In genomic region chr2:127283275-127283674, GRCh38 we compare ENCODE assay signal across 18 cellular contexts. TPM values are rescaled to one million over a fixed set of nuclear protein-coding genes. Genes with fewer than 3 reads are reported as not detected.
DNase-seq lines count a peak whose midpoint lies in the region; ATAC-seq and TF ChIP-seq lines count a peak whose summit lies in the region.
"Had no signal": no experiment of that assay in that cellular context is flagged by ENCODE, and none has a peak within 500 bp of the region (broad histone marks: within the 10 kb centered on the region; RNA-seq: fewer than 3 reads in every experiment).

No MANE protein-coding gene starts in this region.

- peaks cover 46% of the 10 kb centered on the region for H3K79me2 ChIP-seq in SK-N-SH (ENCODE audit: insufficient read depth)
- H3K79me2 ChIP-seq in Karpas-422 (ENCODE audit: low read length), result peaks cover 41% of the 10 kb centered on the region

- TF ChIP-seq CTCF in SK-N-SH (IDR thresholded peaks at IDR 0.05), result no peak
- TF ChIP-seq CTCF in WTC11 (IDR thresholded peaks at IDR 0.05), result no peak
- no peak for TF ChIP-seq CTCF in endothelial cell (IDR thresholded peaks at IDR 0.05; ENCODE audit: unreplicated experiment)

- H3K36me3 ChIP-seq in SK-N-SH (replicated peaks in 1 of 2; ENCODE audit: control insufficient read depth in 1 of 2, insufficient read depth in 2 of 2, low read length in 1 of 2) (peaks cover 76 to 83% of the 10 kb centered on the region in 2 experiments), Karpas-422 (ENCODE audit: insufficient read depth, low read length) (peaks cover 63% of the 10 kb centered on the region)

- no peaks in the 10 kb centered on the region for H3K4me1 Mint-ChIP-seq in WTC11
- no peaks in the 10 kb centered on the region for H3K4me1 Mint-ChIP-seq in endothelial cell (ENCODE audit: unreplicated experiment)

- H3F3A ChIP-seq in SK-N-SH (replicated peaks; ENCODE audit: insufficient read depth), result no peaks in the 10 kb centered on the region

- H3K36me3 Mint-ChIP-seq in WTC11 (peaks cover 86% of the 10 kb centered on the region), endothelial cell (ENCODE audit: low read depth, unreplicated experiment) (peaks cover 65% of the 10 kb centered on the region)

- H3K9me2 ChIP-seq in SK-N-SH (no peaks in the 10 kb centered on the region), Karpas-422 (replicated peaks; ENCODE audit: insufficient read depth, low read length) (no peaks in the 10 kb centered on the region)

- H3K4me3 Mint-ChIP-seq in WTC11 (no peak overlapping the region), endothelial cell (ENCODE audit: unreplicated experiment) (peak overlapping the region; percentile 81)
- H3K4me3 Mint-ChIP-seq: CD14-positive monocyte; CD4-positive, alpha-beta memory T cell had no signal

- no peak for ATAC-seq in SK-N-SH treated with all-trans-retinoic acid at 6 μM for 48 hours
- no peak for ATAC-seq in WTC11

- H4K20me1 ChIP-seq in SK-N-SH (ENCODE audit: insufficient read depth) (0 out of 2 replicates have a peak, but pooled peaks cover 8% of the 10 kb centered on the region), Karpas-422 (ENCODE audit: insufficient read depth, low read depth, low read length) (no peaks in the 10 kb centered on the region)

- H3K9ac ChIP-seq in SK-N-SH (no peak overlapping the region), Karpas-422 (ENCODE audit: low read length) (no peak overlapping the region)
- H3K9ac ChIP-seq: BLaER1 had no signal

- H2AFZ ChIP-seq in SK-N-SH (ENCODE audit: low read depth) (no peak overlapping the region), Karpas-422 (ENCODE audit: low read length) (no peak overlapping the region)

- POLR2A ChIA-PET in SK-N-SH (lab: Yijun Ruan, JAX), result no interaction called here
- POLR2A ChIA-PET in WTC11 (lab: Charles Lee), result no interaction called here

- H3K4me3 ChIP-seq in SK-N-SH (ENCODE audit: low read depth in 2 of 2, low read length in 1 of 2) (no peak overlapping the region; a peak in 1 of 4 replicates), Karpas-422 (ENCODE audit: low read length) (no peak overlapping the region)
- H3K4me3 ChIP-seq: BLaER1, HAP-1 had no signal

- H3K27ac Mint-ChIP-seq in WTC11 (no peak overlapping the region), endothelial cell (ENCODE audit: unreplicated experiment) (no peak overlapping the region)

- TF ChIP-seq RAD21 in SK-N-SH (IDR thresholded peaks at IDR 0.05; ENCODE audit: low read length), result no peak

- no peaks in the 10 kb centered on the region for H3K4me1 ChIP-seq in SK-N-SH (ENCODE audit: control insufficient read depth in 1 of 2, insufficient read depth in 2 of 2, low read depth in 1 of 2, low read length in 1 of 2)
- no peaks in the 10 kb centered on the region for H3K4me1 ChIP-seq in Karpas-422 (ENCODE audit: low read length)
- H3K4me1 ChIP-seq: BLaER1, HAP-1 had no signal

- DNase-seq in SK-N-SH, result no peak
- no peak for DNase-seq in WTC11 (ENCODE audit: low spot score)
- no peak for DNase-seq in endothelial cell (ENCODE audit: low spot score)
- DNase-seq in stimulated activated CD4-positive, alpha-beta T cell treated with anti-CD3 and anti-CD28 coated beads, Interleukin-2, amount 100 ng/mL, for 24 hours, result no peak
- no peak for DNase-seq in RPMI8226
- DNase-seq in Karpas-422, result no peak
- DNase-seq: CD4-positive, alpha-beta memory T cell; DMS153; DMS79; GF-D8; IMR-90; KBM-7 had no signal

- H3K27me3 ChIP-seq in SK-N-SH (ENCODE audit: insufficient read depth) (no peaks in the 10 kb centered on the region), Karpas-422 (ENCODE audit: low read length) (no peaks in the 10 kb centered on the region)
- H3K27me3 ChIP-seq: BLaER1 had no signal

- H3K9me3 Mint-ChIP-seq in WTC11, result peaks cover 16% of the 10 kb centered on the region
- no peaks in the 10 kb centered on the region for H3K9me3 Mint-ChIP-seq in endothelial cell (ENCODE audit: unreplicated experiment)

- H3K4me2 ChIP-seq in SK-N-SH, result no peak overlapping the region
- H3K4me2 ChIP-seq in Karpas-422 (ENCODE audit: low read depth, low read length, poor library complexity, severe bottlenecking), result no peak overlapping the region
- H3K4me2 ChIP-seq: BLaER1 had no signal

- TF ChIP-seq EP300 in SK-N-SH (IDR thresholded peaks at IDR 0.05; ENCODE audit: borderline replicate concordance in 1 of 2, low read depth in 1 of 2, low read length in 1 of 2), result no peak

- H3K27me3 Mint-ChIP-seq in WTC11 (ENCODE audit: low read depth) (no peaks in the 10 kb centered on the region), endothelial cell (ENCODE audit: unreplicated experiment) (no peaks in the 10 kb centered on the region)
- H3K27me3 Mint-ChIP-seq: CD4-positive, alpha-beta memory T cell had no signal

- WGBS in SK-N-SH (ENCODE audit: low lambda C conversion rate), result 100% methylated on average over 2 of the region's 2 CpGs

- CTCF ChIA-PET in SK-N-SH (lab: Yijun Ruan, JAX), result no interaction called here
- CTCF ChIA-PET in WTC11 (lab: Charles Lee), result no interaction called here

- H3K9me3 ChIP-seq in SK-N-SH (no peaks in the 10 kb centered on the region), Karpas-422 (ENCODE audit: low read length) (peaks cover 13% of the 10 kb centered on the region; the same call in 1 of the 2 replicates)
- H3K9me3 ChIP-seq: HAP-1 had no signal

- H3K27ac ChIP-seq in SK-N-SH (ENCODE audit: low read depth in 2 of 2, low read length in 1 of 2), result no peak overlapping the region
- no peak overlapping the region for H3K27ac ChIP-seq in Karpas-422 (ENCODE audit: low read length)
- H3K27ac ChIP-seq: 22Rv1, BLaER1, HL-60 had no signal

TF ChIP-seq in SK-N-SH treated with all-trans-retinoic acid at 6 μM for 48 hours, 23 proteins besides CTCF, POLR2A, EP300 and RAD21 (continues in another document):
- TF ChIP-seq PPARA (CRISPR knock-in tag; IDR thresholded peaks at IDR 0.05; ENCODE audit: borderline replicate concordance) (no peak), ZNF8 (CRISPR knock-in tag; IDR thresholded peaks at IDR 0.05) (peak; percentile 99), ZFP30 (CRISPR knock-in tag; IDR thresholded peaks at IDR 0.05) (no peak), ZNF70 (CRISPR knock-in tag; IDR thresholded peaks at IDR 0.05) (0 out of 2 replicates have a peak, but pooled peaks have one; percentile 20)

TF ChIP-seq in SK-N-SH, 30 proteins besides CTCF, POLR2A, EP300 and RAD21:
- TF ChIP-seq EZH2phosphoT487 (IDR thresholded peaks at IDR 0.05; ENCODE audit: borderline replicate concordance, low read depth) (no peak), FOXM1 (IDR thresholded peaks at IDR 0.05; ENCODE audit: low read depth) (no peak), JUND (IDR thresholded peaks at IDR 0.05) (no peak), TAF1 (IDR thresholded peaks at IDR 0.05; ENCODE audit: borderline replicate concordance, low read depth, low read length) (no peak)

TF ChIP-seq in WTC11, 78 proteins besides CTCF, POLR2A, EP300 and RAD21:
- TF ChIP-seq GTF2I (CRISPR knock-in tag; conservative IDR thresholded peaks at IDR 0.05), result peak; percentile 63; the same call in 1 of the 2 replicates
- TF ChIP-seq, protein P1, sequence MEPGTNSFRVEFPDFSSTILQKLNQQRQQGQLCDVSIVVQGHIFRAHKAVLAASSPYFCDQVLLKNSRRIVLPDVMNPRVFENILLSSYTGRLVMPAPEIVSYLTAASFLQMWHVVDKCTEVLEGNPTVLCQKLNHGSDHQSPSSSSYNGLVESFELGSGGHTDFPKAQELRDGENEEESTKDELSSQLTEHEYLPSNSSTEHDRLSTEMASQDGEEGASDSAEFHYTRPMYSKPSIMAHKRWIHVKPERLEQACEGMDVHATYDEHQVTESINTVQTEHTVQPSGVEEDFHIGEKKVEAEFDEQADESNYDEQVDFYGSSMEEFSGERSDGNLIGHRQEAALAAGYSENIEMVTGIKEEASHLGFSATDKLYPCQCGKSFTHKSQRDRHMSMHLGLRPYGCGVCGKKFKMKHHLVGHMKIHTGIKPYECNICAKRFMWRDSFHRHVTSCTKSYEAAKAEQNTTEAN (CRISPR knock-in tag; IDR thresholded peaks at IDR 0.05), result no peak
- no peak for TF ChIP-seq GRHL2 (CRISPR knock-in tag; IDR thresholded peaks at IDR 0.05; ENCODE audit: insufficient replicate concordance, severe bottlenecking)

RNA-seq across cellular contexts. Expression of gene ERCC3, which starts 10.7 kb away (rescaled TPM):
- 84.8 and 101 TPM in 2 replicates for polyA plus RNA-seq in SK-N-SH (2012; rRNA removed)
- polyA plus RNA-seq in SK-N-SH (2012; cell fraction: cytosol; rRNA removed), result 56.6 and 61.8 TPM in 2 replicates
- 320 and 338 TPM in 2 replicates for polyA plus RNA-seq in SK-N-SH (2012; cell fraction: nucleus; rRNA removed)
- total RNA-seq in WTC11 (2021) (43.3 to 48.1 TPM (median 43.8 TPM) in 3 replicates), endothelial cell (ENCODE audit: unreplicated experiment) (45.1 TPM)
- total RNA-seq in Karpas-422 (2014; rRNA removed; shearing (Covaris generic); ENCODE audit: low replicate concordance), result 41.4 and 42.5 TPM in 2 replicates
